ENCODE assay signal across 25 cellular contexts in the genomic region with DNA sequence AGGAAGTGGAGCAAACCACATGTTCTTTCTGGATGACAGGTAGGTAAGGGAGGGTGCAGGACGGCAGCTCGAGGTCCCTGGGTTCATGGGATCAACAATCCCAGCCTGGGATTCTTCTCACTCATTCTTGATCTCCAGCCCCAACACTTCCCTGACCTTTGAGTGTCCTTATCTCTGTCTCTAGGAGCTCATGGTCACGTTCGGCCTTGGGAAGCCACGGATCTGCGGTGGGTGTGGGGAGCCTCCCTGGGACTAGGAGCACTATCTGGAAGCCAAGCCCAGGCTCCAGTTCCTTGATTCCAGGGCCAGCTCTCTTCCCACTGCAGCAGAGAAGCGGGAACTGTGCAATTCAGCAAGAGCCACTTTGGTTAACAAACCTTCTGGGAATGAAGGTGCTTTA. TPM values are rescaled to one million over a fixed set of nuclear protein-coding genes. Genes with fewer than 3 reads are reported as not detected.
DNase-seq lines count a peak whose midpoint lies in the region; ATAC-seq, FAIRE-seq and TF ChIP-seq lines count a peak whose summit lies in the region.
"Had no signal": no experiment of that assay in that cellular context is flagged by ENCODE, and none has a peak within 500 bp of the region (broad histone marks: within the 10 kb centered on the region; RNA-seq: fewer than 3 reads in every experiment).

No MANE protein-coding gene starts in this region.

- no peak overlapping the region for H3K4me3 ChIP-seq in hepatocyte
- H3K4me3 ChIP-seq in small intestine (ENCODE audit: low read depth in 1 of 2, low read length in 2 of 2), result no peak overlapping the region
- no peak overlapping the region for H3K4me3 ChIP-seq in lower leg skin (ENCODE audit: low read depth, poor library complexity, severe bottlenecking)
- H3K4me3 ChIP-seq: A549; BLaER1 treated with 17β-estradiol and CSF1 and Interleukin-3, amounts not matched to agents 10 nM and 100 nM; HAP-1 had no signal

- intact Hi-C loops in lower leg skin (cut with DNase I; ENCODE audit: low total_unique reads), result no loop called here

- H3K27me3 ChIP-seq in hepatocyte (no peaks in the 10 kb centered on the region), small intestine (ENCODE audit: control insufficient read depth in 2 of 2, insufficient read depth in 2 of 2, low read length in 2 of 2) (no peaks in the 10 kb centered on the region)
- H3K27me3 ChIP-seq: BE2C; BLaER1 treated with 17β-estradiol and CSF1 and Interleukin-3, amounts not matched to agents 10 nM and 100 nM had no signal

- no peak for FAIRE-seq in small intestine (lab: Jason Lieb, UNC)
- FAIRE-seq: A549, D721Med, GM18507, H54 had no signal

- WGBS in hepatocyte (ENCODE audit: low lambda C conversion rate, missing lambda C conversion rate), result 50% methylated on average over 7 of the region's 7 CpGs
- WGBS in small intestine, 3 donors, result 22 to 60% (median 49%) methylated on average over 6 to 7 of the region's 7 CpGs
- 80 to 82% methylated on average over 7 of the region's 7 CpGs for WGBS in lower leg skin, 2 donors

- no peak for TF ChIP-seq POLR2A in lower leg skin (IDR thresholded peaks at IDR 0.05)

- no peaks in the 10 kb centered on the region for H3K9me3 ChIP-seq in hepatocyte (ENCODE audit: low read depth)
- no peaks in the 10 kb centered on the region for H3K9me3 ChIP-seq in small intestine (ENCODE audit: control insufficient read depth, low read depth)
- H3K9me3 ChIP-seq: A549, BE2C, HAP-1 had no signal

- no peaks in the 10 kb centered on the region for H4K20me1 ChIP-seq in hepatocyte (ENCODE audit: insufficient read depth, poor library complexity, severe bottlenecking)
- H4K20me1 ChIP-seq: BLaER1 treated with 17β-estradiol and CSF1 and Interleukin-3, amounts not matched to agents 10 nM and 100 nM had no signal

- no peak for ATAC-seq in omental fat pad (ENCODE audit: low FRiP score)
- ATAC-seq: A549 had no signal

- H3K9me2 ChIP-seq in hepatocyte (replicated peaks; ENCODE audit: insufficient read depth), result no peaks in the 10 kb centered on the region

- TF ChIP-seq CTCF in hepatocyte (IDR thresholded peaks at IDR 0.05; ENCODE audit: poor library complexity), result no peak
- no peak for TF ChIP-seq CTCF in omental fat pad (IDR thresholded peaks at IDR 0.05)
- no peak for TF ChIP-seq CTCF in lower leg skin (IDR thresholded peaks at IDR 0.05)

- H3K4me1 ChIP-seq in hepatocyte (ENCODE audit: insufficient read depth), result peaks cover 17% of the 10 kb centered on the region
- peaks cover 0 to 6% of the 10 kb centered on the region in 2 donors for H3K4me1 ChIP-seq in small intestine (ENCODE audit: control insufficient read depth in 2 of 2, insufficient read depth in 1 of 2, low read depth in 1 of 2, low read length in 1 of 2)
- H3K4me1 ChIP-seq: A549, BE2C had no signal

- H3K4me2 ChIP-seq in hepatocyte, result no peak overlapping the region
- H3K4me2 ChIP-seq: A549; BLaER1 treated with 17β-estradiol and CSF1 and Interleukin-3, amounts not matched to agents 10 nM and 100 nM had no signal

- H3K27ac ChIP-seq in hepatocyte (peak overlapping the region; percentile 34), small intestine (ENCODE audit: low read depth in 1 of 2, low read length in 1 of 2) (no peak overlapping the region)
- H3K27ac ChIP-seq: A549; BLaER1 treated with 17β-estradiol and CSF1 and Interleukin-3, amounts not matched to agents 10 nM and 100 nM had no signal

- DNase-seq in NCI-H526 treated with DMSO at 0.1 percent for 48 hours (lab: John Stamatoyannopoulos, UW) (peak; percentile 80), hepatocyte (ENCODE audit: low spot score) (no peak), small intestine (peak; percentile 78), kidney tubule cell (ENCODE audit: low spot score) (no peak), omental fat pad (ENCODE audit: low spot score) (no peak), lower leg skin (ENCODE audit: low spot score in 2 of 2) (no peak)
- DNase-seq: 8988T; ACHN; AML-193; BE2C; CD4-positive, alpha-beta T cell; CD8-positive, alpha-beta memory T cell; DMS 273 treated with DMSO at 0.1 percent for 48 hours; DMS79; EL; GDM1; GOT3; HFFc6 had no signal

- H3K79me2 ChIP-seq in hepatocyte, result no peaks in the 10 kb centered on the region

- no peaks in the 10 kb centered on the region for H3K36me3 ChIP-seq in hepatocyte (replicated peaks; ENCODE audit: insufficient read depth, low read depth)
- H3K36me3 ChIP-seq in small intestine (ENCODE audit: control insufficient read depth in 2 of 2, insufficient read depth in 2 of 2, low read length in 2 of 2), result no peaks in the 10 kb centered on the region
- H3K36me3 ChIP-seq: BE2C; BLaER1 treated with 17β-estradiol and CSF1 and Interleukin-3, amounts not matched to agents 10 nM and 100 nM; HAP-1 had no signal

- no peak overlapping the region for H2AFZ ChIP-seq in hepatocyte

RNA-seq across cellular contexts. Expression of a gene that starts 27.5 kb away (rescaled TPM):
- 27.6 and 29.1 TPM in 2 replicates for total RNA-seq in hepatocyte
- polyA plus RNA-seq in hepatocyte, result 28.1 and 29.2 TPM in 2 replicates
- 10 to 100 TPM in 2 of 3 donors, 1 to 10 TPM in 1; 2.6 to 26.7 (median 17.2) TPM for polyA plus RNA-seq in small intestine
- not detected for total RNA-seq in omental fat pad
- total RNA-seq in lower leg skin, result not detected
- total RNA-seq: CD4-positive, alpha-beta T cell; CD8-positive, alpha-beta memory T cell; HFFc6 had no signal
- polyA plus RNA-seq: A549; CD14-positive monocyte; CD8-positive, alpha-beta memory T cell had no signal

RNA-seq across cellular contexts. Expression of a gene that starts 39.4 kb away (rescaled TPM):
- total RNA-seq in hepatocyte, result 0.57 TPM in 1 of 2 replicates, not detected in the other
- 0.48 and 0.64 TPM in 2 replicates for polyA plus RNA-seq in hepatocyte
- 1 to 10 TPM in 2 of 3 donors, under 1 TPM in 1; 0.55 to 2.7 (median 1.3) TPM for polyA plus RNA-seq in small intestine
- under 1 TPM in 1 of 4 donors, not detected in 3; 0.37 TPM for total RNA-seq in omental fat pad
- 10 to 100 TPM; 26.7 to 54.2 (median 30.0) TPM for total RNA-seq in lower leg skin
- total RNA-seq: CD8-positive, alpha-beta memory T cell; HFFc6 had no signal
- polyA plus RNA-seq: CD8-positive, alpha-beta memory T cell had no signal

Comparison
In these comparisons a context has a peak if more than half of its experiments do, and no peak if none do; other contexts are left out.
1. DNase-seq: peak in NCI-H526 treated with DMSO at 0.1 percent for 48 hours (single experiment) and small intestine (single experiment); none in hepatocyte (single experiment), kidney tubule cell (single experiment), omental fat pad (single experiment) and lower leg skin (0 of 2).
2. RNA of a gene that starts 27.5 kb away (total RNA-seq): 27.6 to 29.1 TPM in hepatocyte; not detected in omental fat pad and not detected in lower leg skin; every median in the first group is over 10 times any median in the second.
3. RNA of a gene that starts 39.4 kb away (total RNA-seq): 26.7 to 54.2 TPM in lower leg skin; 0.57 TPM in hepatocyte and 0.37 TPM in omental fat pad; every median in the first group is over 10 times any median in the second.